32 cellular contexts compared by ENCODE assay signal in genomic region chr21:15457962-15458361, GRCh38.
"Had no signal": no experiment of that assay in that cellular context is flagged by ENCODE, and none has a peak within 500 bp of the region (broad histone marks: within the 10 kb centered on the region; RNA-seq: fewer than 3 reads in every experiment).

No MANE protein-coding gene starts in this region.

- H3K27ac ChIP-seq: adrenal gland, body of pancreas, brain microvascular endothelial cell, breast epithelium, VCaP had no signal

- H3K4me3 ChIP-seq: adrenal gland, body of pancreas, breast epithelium had no signal

- H3K4me1 ChIP-seq: adrenal gland, body of pancreas, breast epithelium had no signal

- ATAC-seq: activated CD8-positive, alpha-beta T cell treated with anti-CD3 and anti-CD28 coated beads for 36 hours; activated naive CD4-positive, alpha-beta T cell treated with anti-CD3 and anti-CD28 coated beads, Interleukin-2, amount 50 U/mL, for 72 hours; activated T-cell treated with anti-CD3 and anti-CD28 coated beads, Interleukin-2, amount 50 U/mL, for 4 hours; activated T-cell treated with anti-CD3 and anti-CD28 coated beads, Interleukin-2, amount 50 U/mL, for 72 hours; activated T-helper 17 cell treated with anti-CD3 and anti-CD28 coated beads, Interleukin-2, amount 50 U/mL, for 72 hours; body of pancreas had no signal

- H3K27me3 ChIP-seq: adrenal gland, body of pancreas, brain microvascular endothelial cell, breast epithelium had no signal

- H3K36me3 ChIP-seq: adrenal gland, brain microvascular endothelial cell, breast epithelium had no signal

- FAIRE-seq: astrocyte had no signal

- H3K9me3 ChIP-seq: adrenal gland, body of pancreas, breast epithelium had no signal

- DNase-seq: activated B cell treated with CpG ODN at 0.5 μM for 24 hours; activated CD4-positive, alpha-beta memory T cell treated with anti-CD3 and anti-CD28 coated beads for 36 hours; activated CD4-positive, alpha-beta T cell treated with anti-CD3 and anti-CD28 coated beads for 4 hours; activated CD4-positive, alpha-beta T cell treated with anti-CD3 and anti-CD28 coated beads, Interleukin-2, amount 10 ng/mL, durations not matched to agents 24 days and 14 days; activated CD4-positive, alpha-beta T cell treated with anti-CD3 and anti-CD28 coated beads, Interleukin-2, amount 50 U/mL, for 1 hour; activated CD4-positive, alpha-beta T cell treated with anti-CD3 and anti-CD28 coated beads, Interleukin-2, amount 50 U/mL, for 4 hours; activated CD4-positive, CD25-positive, alpha-beta regulatory T cell treated with anti-CD3 and anti-CD28 coated beads, Interleukin-2, amount 50 U/mL, for 72 hours; activated CD8-positive, alpha-beta memory T cell treated with anti-CD3 and anti-CD28 coated beads, Interleukin-2, amount 50 U/mL, for 4 hours; activated CD8-positive, alpha-beta T cell treated with anti-CD3 and anti-CD28 coated beads for 36 hours; activated effector memory CD4-positive, alpha-beta T cell treated with anti-CD3 and anti-CD28 coated beads, Interleukin-2, amount 50 U/mL, for 16 hours; activated gamma-delta T cell treated with Interleukin-2 at 50 U/mL for 16 hours; activated naive CD4-positive, alpha-beta T cell; activated naive CD4-positive, alpha-beta T cell treated with anti-CD3 and anti-CD28 coated beads for 36 hours; activated naive CD4-positive, alpha-beta T cell treated with anti-CD3 and anti-CD28 coated beads, Interleukin-2, amount 50 U/mL, for 16 hours; activated naive CD8-positive, alpha-beta T cell treated with anti-CD3 and anti-CD28 coated beads for 36 hours; activated T-cell treated with anti-CD3 and anti-CD28 coated beads for 4 hours; activated T-cell treated with anti-CD3 and anti-CD28 coated beads, Interleukin-2, amount 50 U/mL, for 1 hour; activated T-cell treated with anti-CD3 and anti-CD28 coated beads, Interleukin-2, amount 50 U/mL, for 4 hours; activated T-cell treated with anti-CD3 and anti-CD28 coated beads, Interleukin-2, amount 50 U/mL, for 72 hours; adrenal gland; amniotic stem cell; aorta; body of pancreas; brain microvascular endothelial cell; central memory CD4-positive, alpha-beta T cell; T-helper 2 cell; T-helper 9 cell had no signal
